Comparison of ENCODE assay signal across 27 cellular contexts in the genomic region with DNA sequence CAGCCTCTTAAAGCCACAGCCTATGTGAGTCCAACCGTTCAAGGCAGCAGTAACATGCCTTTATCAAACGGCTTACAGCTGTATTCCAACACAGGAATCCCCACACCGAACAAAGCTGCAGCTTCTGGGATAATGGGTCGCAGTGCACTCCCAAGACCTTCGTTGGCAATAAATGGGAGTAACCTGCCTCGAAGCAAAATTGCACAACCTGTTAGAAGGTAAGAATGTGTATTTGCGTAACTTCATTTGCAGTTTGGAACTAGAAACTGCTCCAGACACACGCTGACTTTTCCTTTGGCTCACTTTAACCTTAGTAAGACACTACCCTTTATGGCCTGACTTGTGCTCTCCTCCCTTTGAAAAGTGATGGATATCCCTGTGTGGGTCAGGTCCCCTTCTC.
"Had no signal": no experiment of that assay in that cellular context is flagged by ENCODE, and none has a peak within 500 bp of the region (broad histone marks: within the 10 kb centered on the region; RNA-seq: fewer than 3 reads in every experiment).

No MANE protein-coding gene starts in this region.

- DNase-seq: activated CD4-positive, alpha-beta T cell treated with anti-CD3 and anti-CD28 coated beads for 1 hour; activated CD4-positive, alpha-beta T cell treated with anti-CD3 and anti-CD28 coated beads, Interleukin-2, amount 50 U/mL, for 1 hour; activated CD8-positive, alpha-beta memory T cell treated with anti-CD3 and anti-CD28 coated beads for 24 hours; activated CD8-positive, alpha-beta memory T cell treated with anti-CD3 and anti-CD28 coated beads, Interleukin-2, amount 50 U/mL, for 4 hours; activated naive CD8-positive, alpha-beta T cell treated with anti-CD3 and anti-CD28 coated beads for 36 hours; activated T-cell treated with anti-CD3 and anti-CD28 coated beads, Interleukin-2, amount 50 U/mL, for 24 hours; central memory CD4-positive, alpha-beta T cell; effector memory CD4-positive, alpha-beta T cell; heart left ventricle; left colon; midbrain; pancreas; psoas muscle; right cardiac atrium; stimulated activated CD4-positive, alpha-beta T cell treated with anti-CD3 and anti-CD28 coated beads, Interleukin-12 subunit alpha, Interleukin-12 subunit beta, amount 100 ng/mL, for 4 hours; T-helper 1 cell; T-helper 9 cell; tibial artery had no signal

- H3K4me1 ChIP-seq: esophagus muscularis mucosa, gastroesophageal sphincter, heart left ventricle, pancreas, psoas muscle, tibial artery had no signal

- FAIRE-seq: astrocyte, colon, keratinocyte, pancreas, urothelium cell line had no signal

- H3K27me3 ChIP-seq: esophagus muscularis mucosa, gastroesophageal sphincter, heart left ventricle, neutrophil, pancreas, tibial artery had no signal

- H3K9me3 ChIP-seq: esophagus muscularis mucosa, neutrophil, pancreas, psoas muscle, tibial artery had no signal

- ATAC-seq: activated T-helper 17 cell treated with anti-CD3 and anti-CD28 coated beads, Interleukin-2, amount 50 U/mL, for 72 hours; gastroesophageal sphincter; heart left ventricle; left colon; natural killer cell treated with Interleukin-12 subunit alpha and Interleukin-12 subunit beta and Interleukin-15 and Interleukin-18, amount 100 ng/mL, for 72 hours; pancreas; psoas muscle; right cardiac atrium had no signal

- H3K27ac ChIP-seq: esophagus muscularis mucosa, gastroesophageal sphincter, heart left ventricle, neutrophil, pancreas, psoas muscle, tibial artery had no signal

- H3K4me3 ChIP-seq: esophagus muscularis mucosa, gastroesophageal sphincter, heart left ventricle, pancreas, psoas muscle, tibial artery had no signal
